Comparison of ENCODE assay signal across 15 cellular contexts in the genomic region with DNA sequence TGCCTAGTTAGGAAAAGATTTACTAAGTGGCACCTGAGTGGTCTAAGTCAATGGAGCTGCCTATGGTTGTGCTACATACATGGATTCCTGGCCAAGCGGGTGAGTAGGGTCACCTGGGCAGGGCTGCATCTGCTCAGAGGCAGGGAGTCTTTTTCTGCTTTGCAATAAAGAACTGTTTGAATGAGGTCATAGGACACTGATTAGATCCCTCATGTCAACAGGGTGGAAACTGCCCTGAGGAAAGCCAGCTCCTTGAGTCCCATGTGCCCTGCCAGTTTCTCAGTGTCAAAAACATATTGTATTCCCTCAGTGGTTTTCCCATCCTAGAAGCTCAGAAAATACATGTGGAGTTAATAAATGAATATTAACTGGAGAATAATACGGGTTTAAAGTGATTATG. TPM values are rescaled to one million over a fixed set of nuclear protein-coding genes. Genes with fewer than 3 reads are reported as not detected.
"Had no signal": no experiment of that assay in that cellular context is flagged by ENCODE, and none has a peak within 500 bp of the region (broad histone marks: within the 10 kb centered on the region; RNA-seq: fewer than 3 reads in every experiment).

No MANE protein-coding gene starts in this region.

- H3K4me3 ChIP-seq: esophagus squamous epithelium, pancreas, uterus had no signal

- H3K27me3 ChIP-seq: pancreas, uterus had no signal

- H3K4me1 ChIP-seq: uterus had no signal

- H3K36me3 ChIP-seq: esophagus squamous epithelium, pancreas, uterus had no signal

- H3K9me3 ChIP-seq: esophagus squamous epithelium, pancreas, uterus had no signal

- ATAC-seq: left lobe of liver; naive thymus-derived CD8-positive, alpha-beta T cell had no signal

- H3K27ac ChIP-seq: esophagus squamous epithelium, pancreas, uterus had no signal

- FAIRE-seq: pancreas had no signal

- DNase-seq: activated CD4-positive, CD25-positive, alpha-beta regulatory T cell treated with anti-CD3 and anti-CD28 coated beads, Interleukin-2, amount 50 U/mL, for 72 hours; activated naive CD4-positive, alpha-beta T cell; activated T-cell treated with anti-CD3 and anti-CD28 coated beads for 4 hours; anterior cingulate cortex; cortex of kidney; effector CD4-positive, alpha-beta T cell; esophagus squamous epithelium; mammary epithelial cell; naive thymus-derived CD8-positive, alpha-beta T cell; pancreas; stimulated activated CD4-positive, alpha-beta T cell treated with anti-CD3 and anti-CD28 coated beads, Interleukin-12 subunit alpha, Interleukin-12 subunit beta, amount 100 ng/mL, for 4 hours; stimulated activated CD4-positive, alpha-beta T cell treated with anti-CD3 and anti-CD28 coated beads, Interleukin-2, amount 100 ng/mL, for 24 hours; uterus had no signal

RNA-seq across cellular contexts. Expression of a gene that starts 4.6 kb away (rescaled TPM):
- total RNA-seq: naive thymus-derived CD8-positive, alpha-beta T cell had no signal
- polyA plus RNA-seq: naive thymus-derived CD8-positive, alpha-beta T cell had no signal

RNA-seq across cellular contexts. Expression of a gene that starts 31.1 kb away (rescaled TPM):
- total RNA-seq: activated CD8-positive, alpha-beta memory T cell treated with anti-CD3 and anti-CD28 coated beads for 36 hours; naive thymus-derived CD8-positive, alpha-beta T cell had no signal
- polyA plus RNA-seq: naive thymus-derived CD8-positive, alpha-beta T cell had no signal
